24 cellular contexts compared by ENCODE assay signal in genomic region chr3:52489453-52489852, GRCh38. TPM values are rescaled to one million over a fixed set of nuclear protein-coding genes. Genes with fewer than 3 reads are reported as not detected.
A peak's percentile ranks its signal among the peaks of the same experiment; 100 is the strongest.
DNase-seq lines count a peak whose midpoint lies in the region; ATAC-seq and TF ChIP-seq lines count a peak whose summit lies in the region.
"Had no signal": no experiment of that assay in that cellular context is flagged by ENCODE, and none has a peak within 500 bp of the region (broad histone marks: within the 10 kb centered on the region; RNA-seq: fewer than 3 reads in every experiment).

No MANE protein-coding gene starts in this region.

- H3K4me1 Mint-ChIP-seq in natural killer cell = peaks cover 0 to 4% of the 10 kb centered on the region in 2 donors
- H3K4me1 Mint-ChIP-seq: IgD-negative memory B cell had no signal

- H3K36me3 ChIP-seq in lower lobe of right lung (peaks cover 86% of the 10 kb centered on the region), testis (ENCODE audit: low read depth, missing control alignments) (no peaks in the 10 kb centered on the region)

- TF ChIP-seq CTCF in dorsolateral prefrontal cortex (IDR thresholded peaks at IDR 0.05 in 54 of 56, conservative IDR thresholded peaks at IDR 0.05 in 2 of 56; ENCODE audit: low read depth in 1 of 56, partially characterized antibody in 56 of 56) = no peak
- TF ChIP-seq CTCF in lower lobe of right lung (IDR thresholded peaks at IDR 0.05) = no peak
- TF ChIP-seq CTCF in testis (IDR thresholded peaks at IDR 0.05) = no peak
- TF ChIP-seq CTCF in natural killer cell (IDR thresholded peaks at IDR 0.05) = no peak

- no peaks in the 10 kb centered on the region for H3K36me3 Mint-ChIP-seq in natural killer cell

- H3K4me3 ChIP-seq in right cardiac atrium (ENCODE audit: low read length) (no peak overlapping the region), dorsolateral prefrontal cortex (no peak overlapping the region), lower lobe of right lung (no peak overlapping the region), testis (no peak overlapping the region)

- no peak for TF ChIP-seq POLR2A in testis (IDR thresholded peaks at IDR 0.05)

- H3K9me3 ChIP-seq in right cardiac atrium (ENCODE audit: control insufficient read depth, low read length) = no peaks in the 10 kb centered on the region
- no peaks in the 10 kb centered on the region for H3K9me3 ChIP-seq in lower lobe of right lung
- H3K9me3 ChIP-seq in testis = no peaks in the 10 kb centered on the region
- H3K9me3 ChIP-seq: Caco-2 had no signal

- no peak overlapping the region for H3K27ac Mint-ChIP-seq in natural killer cell
- H3K27ac Mint-ChIP-seq: CD4-positive, CD25-positive, alpha-beta regulatory T cell had no signal

- intact Hi-C loops in Right ventricle myocardium inferior (cut with DNase I) = no loop called here
- intact Hi-C loops in right cardiac atrium (cut with DNase I) = no loop called here
- intact Hi-C loops in dorsolateral prefrontal cortex (cut with DNase I) = no loop called here
- intact Hi-C loops in lower lobe of right lung (cut with DNase I) = no loop called here
- intact Hi-C loops in testis (cut with DNase I; ENCODE audit: low total_unique reads) = loop anchor here (5.0 kb wide), 1 partner anchor 48 kb away; the partner anchor contains the start of gene UQCC5
- intact Hi-C loops in natural killer cell (cut with micrococcal nuclease) = no loop called here

- ATAC-seq in Right ventricle myocardium inferior (no peak), right cardiac atrium (no peak), lower lobe of right lung (no peak), natural killer cell (no peak)
- ATAC-seq: PC-3 had no signal

- DNase-seq in Right ventricle myocardium inferior (ENCODE audit: missing footprints) (peak; percentile 68), right cardiac atrium (no peak), dorsolateral prefrontal cortex (no peak), lower lobe of right lung (no peak), testis (no peak), natural killer cell (no peak), NCI-H524 treated with DMSO at 0.1 percent for 48 hours (lab: John Stamatoyannopoulos, UW) (no peak), NCI-H2171 (lab: John Stamatoyannopoulos, UW) (no peak)
- DNase-seq: AML-193; Caco-2; CD4-positive, CD25-positive, alpha-beta regulatory T cell; H9; Karpas-422; NCI-H1048; NCI-H1436; NCI-H1930; NCI-H345; NCI-H526; PC-3; RPMI8226 had no signal

- no peaks in the 10 kb centered on the region for H3K27me3 ChIP-seq in right cardiac atrium (ENCODE audit: control insufficient read depth, insufficient read depth)
- H3K27me3 ChIP-seq in dorsolateral prefrontal cortex = no peaks in the 10 kb centered on the region
- no peaks in the 10 kb centered on the region for H3K27me3 ChIP-seq in lower lobe of right lung (ENCODE audit: low read depth)
- no peaks in the 10 kb centered on the region for H3K27me3 ChIP-seq in testis

- no peak overlapping the region for H3K4me3 Mint-ChIP-seq in natural killer cell
- H3K4me3 Mint-ChIP-seq: CD4-positive, CD25-positive, alpha-beta regulatory T cell; H9; IgD-negative memory B cell had no signal

- WGBS in right cardiac atrium = 91% methylated on average over 18 of the region's 18 CpGs
- WGBS in testis, 2 donors = 93% methylated on average over 14 of the region's 18 CpGs; no CpG with 5 or more reads in 1 of the 2 donors

- no peaks in the 10 kb centered on the region for H3K27me3 Mint-ChIP-seq in natural killer cell (ENCODE audit: low read depth in 2 of 2)
- H3K27me3 Mint-ChIP-seq: CD4-positive, CD25-positive, alpha-beta regulatory T cell; IgD-negative memory B cell had no signal

- no peak overlapping the region for H3K27ac ChIP-seq in right cardiac atrium (ENCODE audit: low read length)
- H3K27ac ChIP-seq in dorsolateral prefrontal cortex = peak overlapping the region in 32 of 59 donors; percentile 11 to 91 (median 74)
- peak overlapping the region; percentile 63 for H3K27ac ChIP-seq in lower lobe of right lung
- H3K27ac ChIP-seq in testis = peak overlapping the region; percentile 72 to 81
- H3K27ac ChIP-seq: 22Rv1, HL-60 had no signal

- H3K4me1 ChIP-seq in right cardiac atrium (ENCODE audit: control insufficient read depth, insufficient read depth, low read length) = peaks cover 13% of the 10 kb centered on the region
- peaks cover 57% of the 10 kb centered on the region for H3K4me1 ChIP-seq in lower lobe of right lung
- peaks cover 75% of the 10 kb centered on the region for H3K4me1 ChIP-seq in testis
- H3K4me1 ChIP-seq: Caco-2 had no signal

- H3K9me3 Mint-ChIP-seq in natural killer cell = no peaks in the 10 kb centered on the region
- H3K9me3 Mint-ChIP-seq: CD4-positive, CD25-positive, alpha-beta regulatory T cell; H9; IgD-negative memory B cell had no signal

RNA-seq across cellular contexts. Expression of gene STAB1, which starts 5.7 kb away (rescaled TPM):
- 88.1 TPM for total RNA-seq in Right ventricle myocardium inferior
- 100 to 1,000 TPM in 2 of 4 donors, 10 to 100 TPM in 2; 91.9 to 159 (median 101) TPM for total RNA-seq in right cardiac atrium
- polyA plus RNA-seq in right cardiac atrium = 69.5 TPM
- 100 to 1,000 TPM in 4 of 120 experiments, 10 to 100 TPM in 113, 1 to 10 TPM in 3; 7.9 to 229 (median 32.7) TPM for total RNA-seq in dorsolateral prefrontal cortex
- total RNA-seq in lower lobe of right lung = 133 TPM
- 10 to 100 TPM; 58.6 to 71.9 TPM for total RNA-seq in testis
- 41.7 TPM for polyA plus RNA-seq in testis (ENCODE audit: insufficient read depth, low read depth, low replicate concordance)
- 10 to 100 TPM in 1 of 3 donors, 1 to 10 TPM in 2; 1.8 to 26.5 (median 5.9) TPM for total RNA-seq in natural killer cell
- total RNA-seq: MCF 10A had no signal
- polyA plus RNA-seq: CD4-positive, CD25-positive, alpha-beta regulatory T cell; IgD-negative memory B cell had no signal

RNA-seq across cellular contexts. Expression of gene NISCH, which starts 34.0 kb away (rescaled TPM):
- total RNA-seq in Right ventricle myocardium inferior (45.6 TPM), right cardiac atrium (10 to 100 TPM; 48.6 to 59.2 (median 53.0) TPM), dorsolateral prefrontal cortex (100 to 1,000 TPM; 146 to 372 (median 259) TPM), lower lobe of right lung (90.2 TPM), testis (100 to 1,000 TPM; 315 to 327 TPM), natural killer cell (100 to 1,000 TPM; 162 to 191 (median 175) TPM)
- polyA plus RNA-seq in right cardiac atrium (31.2 TPM), testis (ENCODE audit: insufficient read depth, low read depth, low replicate concordance) (166 TPM)

RNA-seq across cellular contexts. Expression of gene TNNC1, which starts 35.6 kb away (rescaled TPM):
- 9,051 TPM for total RNA-seq in Right ventricle myocardium inferior
- total RNA-seq in right cardiac atrium = 1,000 to 10,000 TPM; 2,349 to 3,477 (median 2,851) TPM
- polyA plus RNA-seq in right cardiac atrium = 6,305 TPM
- 1 to 10 TPM in 33 of 120 experiments, under 1 TPM in 16, not detected in 71; 0.62 to 2.9 (median 1.2) TPM for total RNA-seq in dorsolateral prefrontal cortex
- 44.0 TPM for total RNA-seq in lower lobe of right lung
- total RNA-seq in testis = 10 to 100 TPM; 11.3 to 23.2 TPM
- polyA plus RNA-seq in testis (ENCODE audit: insufficient read depth, low read depth, low replicate concordance) = 91.7 TPM
- total RNA-seq in natural killer cell = 1 to 10 TPM in 2 of 3 donors, not detected in 1; 1.1 to 1.2 TPM
- polyA plus RNA-seq: IgD-negative memory B cell had no signal

RNA-seq across cellular contexts. Expression of gene NT5DC2, which starts 44.2 kb away (rescaled TPM):
- total RNA-seq in Right ventricle myocardium inferior (105 TPM), right cardiac atrium (100 to 1,000 TPM; 123 to 223 (median 154) TPM), dorsolateral prefrontal cortex (10 to 100 TPM; 10.8 to 61.6 (median 20.5) TPM), lower lobe of right lung (28.5 TPM), testis (100 to 1,000 TPM; 137 to 147 TPM), natural killer cell (10 to 100 TPM in 1 of 3 donors, 1 to 10 TPM in 2; 2.2 to 10.7 (median 2.2) TPM)
- polyA plus RNA-seq in right cardiac atrium (322 TPM), testis (ENCODE audit: insufficient read depth, low read depth, low replicate concordance) (92.4 TPM)

RNA-seq across cellular contexts. Expression of gene SEMA3G, which starts 44.5 kb away (rescaled TPM):
- total RNA-seq in Right ventricle myocardium inferior = 12.3 TPM
- 10 to 100 TPM in 1 of 4 donors, 1 to 10 TPM in 3; 4.7 to 13.1 (median 8.3) TPM for total RNA-seq in right cardiac atrium
- polyA plus RNA-seq in right cardiac atrium = 11.2 TPM
- total RNA-seq in dorsolateral prefrontal cortex = 10 to 100 TPM in 36 of 120 experiments, 1 to 10 TPM in 84; 1.6 to 23.6 (median 7.0) TPM
- total RNA-seq in lower lobe of right lung = 23.6 TPM
- 1 to 10 TPM; 1.7 to 2.1 TPM for total RNA-seq in testis
- 3.1 TPM for polyA plus RNA-seq in testis (ENCODE audit: insufficient read depth, low read depth, low replicate concordance)
- total RNA-seq in natural killer cell = under 1 TPM in 2 of 3 donors, not detected in 1; 0.07 to 0.55 TPM

Comparison
In these comparisons a context has a peak if more than half of its experiments do, and no peak if none do; other contexts are left out.
1. RNA of gene TNNC1, which starts 35.6 kb away (total RNA-seq): 9,051 TPM in Right ventricle myocardium inferior (single experiment) and 2,349 to 3,477 TPM in right cardiac atrium; 44.0 TPM in lower lobe of right lung (single experiment), 11.3 to 23.2 TPM in testis, 1.1 to 1.2 TPM in natural killer cell and 0.62 to 2.9 TPM in dorsolateral prefrontal cortex; every median in the first group is over 10 times any median in the second.